9 cellular contexts compared by ENCODE assay signal in the genomic region with DNA sequence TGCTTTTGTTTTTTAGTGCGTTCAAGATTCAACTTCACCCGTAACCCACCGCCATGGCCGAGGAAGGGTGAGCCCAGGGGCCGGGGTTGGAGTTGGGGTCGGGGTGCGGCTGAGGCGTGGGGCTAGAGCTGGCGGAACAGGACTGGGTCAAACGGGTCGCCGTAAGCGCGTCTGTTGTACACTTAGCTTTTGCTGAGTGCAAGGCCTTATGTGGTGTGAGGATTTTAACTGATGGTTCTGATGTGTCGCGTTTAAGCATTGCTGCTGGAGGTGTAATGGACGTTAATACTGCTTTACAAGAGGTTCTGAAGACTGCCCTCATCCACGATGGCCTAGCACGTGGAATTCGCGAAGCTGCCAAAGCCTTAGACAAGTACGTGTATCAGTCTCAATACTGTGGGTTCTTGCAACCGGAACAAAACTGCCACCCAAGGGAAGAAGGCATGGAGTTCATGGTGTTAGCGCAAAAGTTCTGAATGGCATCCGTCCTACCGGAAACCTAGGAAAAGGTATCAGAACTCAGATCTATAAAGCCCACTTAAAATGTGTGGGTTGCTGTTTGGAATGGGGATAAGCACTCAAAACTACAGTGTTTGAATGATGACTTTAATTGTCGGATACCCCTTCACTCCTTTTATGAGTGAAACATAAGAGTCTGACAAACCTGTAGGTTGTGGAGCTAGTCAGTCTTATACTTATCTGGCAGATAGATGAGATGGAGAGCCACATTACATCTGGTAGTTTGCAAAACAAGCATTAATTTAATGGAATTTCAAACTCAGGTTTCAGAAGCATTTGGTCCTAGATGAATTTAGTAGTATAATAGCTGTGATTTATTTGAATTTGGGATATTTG. TPM values are rescaled to one million over a fixed set of nuclear protein-coding genes. Genes with fewer than 3 reads are reported as not detected.
DNase-seq lines count a peak whose midpoint lies in the region; ATAC-seq and TF ChIP-seq lines count a peak whose summit lies in the region.
"Had no signal": no experiment of that assay in that cellular context is flagged by ENCODE, and none has a peak within 500 bp of the region (broad histone marks: within the 10 kb centered on the region; RNA-seq: fewer than 3 reads in every experiment).

No MANE protein-coding gene starts in this region.

- H3K4me3 ChIP-seq in WI38 (ENCODE audit: low read depth, low read length), result peak overlapping the region; percentile 97
- H3K4me3 ChIP-seq in fibroblast of lung (replicated peaks in 1 of 4; ENCODE audit: control extremely low read depth in 1 of 4, insufficient read depth in 1 of 4, low read depth in 3 of 4, low read length in 4 of 4), result peak overlapping the region; percentile 50 to 99 (median 84)

- H3K27ac ChIP-seq in fibroblast of lung (ENCODE audit: insufficient read depth, low read length), result peak overlapping the region; percentile 87

- H3K36me3 ChIP-seq in fibroblast of lung (ENCODE audit: control insufficient read depth, insufficient read depth, low read length), result peaks cover 11% of the 10 kb centered on the region

- no peaks in the 10 kb centered on the region for H3K9me3 Mint-ChIP-seq in activated CD4-positive, alpha-beta T cell treated with anti-CD3 and anti-CD28 coated beads for 36 hours (ENCODE audit: low read depth)
- H3K9me3 Mint-ChIP-seq in progenitor cell of endocrine pancreas (ENCODE audit: low read depth), result no peaks in the 10 kb centered on the region

- CTCF ChIA-PET in activated CD4-positive, alpha-beta T cell treated with anti-CD3 and anti-CD28 coated beads for 36 hours (lab: Charles Lee), result interaction anchor here (1.4 kb wide), 1 partner anchor 145 kb away, joined by 3 read pairs; no protein-coding TSS in a partner anchor

- peak overlapping the region; percentile 99 for H3K27ac Mint-ChIP-seq in activated CD4-positive, alpha-beta T cell treated with anti-CD3 and anti-CD28 coated beads for 36 hours
- peak overlapping the region; percentile 97 for H3K27ac Mint-ChIP-seq in progenitor cell of endocrine pancreas

- H3K27me3 ChIP-seq in fibroblast of lung (ENCODE audit: control insufficient read depth, insufficient read depth, low read length), result no peaks in the 10 kb centered on the region

- TF ChIP-seq CTCF in WI38 (IDR thresholded peaks at IDR 0.05; ENCODE audit: low read depth, low read length) (no peak), fibroblast of lung (conservative IDR thresholded peaks at IDR 0.05 in 1 of 2, IDR thresholded peaks at IDR 0.05 in 1 of 2; ENCODE audit: low read depth in 1 of 2, low read length in 2 of 2) (no peak), progenitor cell of endocrine pancreas (IDR thresholded peaks at IDR 0.05; ENCODE audit: unreplicated experiment) (no peak)

- H3K27me3 Mint-ChIP-seq in activated CD4-positive, alpha-beta T cell treated with anti-CD3 and anti-CD28 coated beads for 36 hours, result no peaks in the 10 kb centered on the region
- peaks cover 7% of the 10 kb centered on the region for H3K27me3 Mint-ChIP-seq in progenitor cell of endocrine pancreas

- H3K4me3 Mint-ChIP-seq in activated CD4-positive, alpha-beta T cell treated with anti-CD3 and anti-CD28 coated beads for 36 hours, result peak overlapping the region; percentile 89
- H3K4me3 Mint-ChIP-seq in progenitor cell of endocrine pancreas (ENCODE audit: low read depth), result peak overlapping the region; percentile 99

- peaks cover 46% of the 10 kb centered on the region for H3K4me1 Mint-ChIP-seq in activated CD4-positive, alpha-beta T cell treated with anti-CD3 and anti-CD28 coated beads for 36 hours
- peaks cover 31% of the 10 kb centered on the region for H3K4me1 Mint-ChIP-seq in progenitor cell of endocrine pancreas (ENCODE audit: low read depth)

- no peak for DNase-seq in activated CD4-positive, alpha-beta T cell treated with anti-CD3 and anti-CD28 coated beads for 36 hours
- DNase-seq in activated CD4-positive, alpha-beta T cell treated with anti-CD3 and anti-CD28 coated beads, Interleukin-2, amount 50 U/mL, for 1 hour, result no peak
- DNase-seq in fibroblast of lung (ENCODE audit: low read depth in 2 of 2) (peak; percentile 4 to 20), progenitor cell of endocrine pancreas (ENCODE audit: low spot score, unreplicated experiment) (no peak), GDM1 (lab: John Stamatoyannopoulos, UW) (no peak), inferior parietal cortex (ENCODE audit: extremely low spot score) (no peak)

- no peaks in the 10 kb centered on the region for H4K20me1 ChIP-seq in fibroblast of lung (ENCODE audit: control insufficient read depth, extremely low read depth, insufficient read depth, low read length)

- H2AFZ ChIP-seq in fibroblast of lung (ENCODE audit: low read length), result no peak overlapping the region

- H3K4me2 ChIP-seq in fibroblast of lung (ENCODE audit: extremely low read depth, insufficient read depth, low read length), result peak overlapping the region; percentile 89

- no peaks in the 10 kb centered on the region for H3K9me3 ChIP-seq in fibroblast of lung (ENCODE audit: control insufficient read depth, insufficient read depth, low read depth, low read length)

- H3K9ac ChIP-seq in fibroblast of lung (ENCODE audit: insufficient read depth, low read length), result peak overlapping the region; percentile 81

- peaks cover 7% of the 10 kb centered on the region for H3K4me1 ChIP-seq in fibroblast of lung (ENCODE audit: control insufficient read depth, extremely low read depth, insufficient read depth, low read length)

- intact Hi-C loops in activated CD4-positive, alpha-beta T cell treated with anti-CD3 and anti-CD28 coated beads for 36 hours (cut with DNase I, micrococcal nuclease), result loop anchor here (1.0 to 10.0 kb wide), 10 partner anchors 17 to 1360 kb away; a partner anchor contains a TSS

- peak; percentile 5 for ATAC-seq in activated CD4-positive, alpha-beta T cell treated with anti-CD3 and anti-CD28 coated beads for 36 hours
- peak; percentile 6 for ATAC-seq in HG03139 (IDR thresholded peaks at IDR 0.05; ENCODE audit: unreplicated experiment)

- peaks cover 31% of the 10 kb centered on the region for H3K79me2 ChIP-seq in fibroblast of lung (ENCODE audit: control insufficient read depth, insufficient read depth, low read length)

- POLR2A ChIA-PET in activated CD4-positive, alpha-beta T cell treated with anti-CD3 and anti-CD28 coated beads for 36 hours (lab: Charles Lee), result interaction anchor here (0.6 to 2.6 kb wide), 9 partner anchors 8 to 755 kb away, joined by 3 to 15 read pairs (median 4); a partner anchor contains a TSS

- peaks cover 53% of the 10 kb centered on the region for H3K36me3 Mint-ChIP-seq in activated CD4-positive, alpha-beta T cell treated with anti-CD3 and anti-CD28 coated beads for 36 hours (ENCODE audit: low read depth)
- H3K36me3 Mint-ChIP-seq in progenitor cell of endocrine pancreas (ENCODE audit: insufficient read depth), result peaks cover 37% of the 10 kb centered on the region

RNA-seq across cellular contexts. Expression of a gene that starts 0.6 kb away (rescaled TPM):
- 1,000 to 10,000 TPM in 1 of 2 experiments, 100 to 1,000 TPM in 1; 837 to 2,006 TPM for total RNA-seq in activated CD4-positive, alpha-beta T cell treated with anti-CD3 and anti-CD28 coated beads for 36 hours
- total RNA-seq in fibroblast of lung (1,467 and 1,811 TPM in 2 replicates), progenitor cell of endocrine pancreas (986 and 1,038 TPM in 2 replicates)
- polyA plus RNA-seq in fibroblast of lung, result 3,327 and 3,609 TPM in 2 replicates
- 3,229 and 3,256 TPM in 2 replicates for polyA plus RNA-seq in fibroblast of lung (2012)
- polyA minus RNA-seq in fibroblast of lung (ENCODE audit: low replicate concordance), result 1,163 and 1,270 TPM in 2 replicates

RNA-seq across cellular contexts. Expression of a gene that starts 16.5 kb away (rescaled TPM):
- 1 to 10 TPM; 3.4 to 6.6 TPM for total RNA-seq in activated CD4-positive, alpha-beta T cell treated with anti-CD3 and anti-CD28 coated beads for 36 hours
- total RNA-seq in fibroblast of lung (7.2 and 8.1 TPM in 2 replicates), progenitor cell of endocrine pancreas (19.1 and 19.5 TPM in 2 replicates)
- polyA plus RNA-seq in fibroblast of lung, result 4.9 and 5.9 TPM in 2 replicates
- polyA plus RNA-seq in fibroblast of lung (2012), result 2.9 and 3.0 TPM in 2 replicates
- 1.4 TPM in 2 replicates for polyA minus RNA-seq in fibroblast of lung (ENCODE audit: low replicate concordance)

RNA-seq across cellular contexts. Expression of a gene that starts 57.2 kb away (rescaled TPM):
- 1 to 10 TPM; 6.0 to 8.5 TPM for total RNA-seq in activated CD4-positive, alpha-beta T cell treated with anti-CD3 and anti-CD28 coated beads for 36 hours
- total RNA-seq in fibroblast of lung, result under 0.01 and 0.33 TPM in 2 replicates
- polyA plus RNA-seq in fibroblast of lung, result 0.06 and 0.42 TPM in 2 replicates
- polyA plus RNA-seq in fibroblast of lung (2012), result 0.07 and 0.44 TPM in 2 replicates
- polyA minus RNA-seq in fibroblast of lung (ENCODE audit: low replicate concordance), result not detected in 2 replicates
- not detected in 2 replicates for total RNA-seq in progenitor cell of endocrine pancreas
- total RNA-seq: glomerular endothelial cell had no signal

Comparison
In these comparisons a context has a peak if more than half of its experiments do, and no peak if none do; other contexts are left out.
1. DNase-seq: peak in fibroblast of lung (2 of 2); none in activated CD4-positive, alpha-beta T cell treated with anti-CD3 and anti-CD28 coated beads for 36 hours (single experiment), activated CD4-positive, alpha-beta T cell treated with anti-CD3 and anti-CD28 coated beads, Interleukin-2, amount 50 U/mL, for 1 hour (single experiment), progenitor cell of endocrine pancreas (single experiment), GDM1 (single experiment) and inferior parietal cortex (single experiment).